In genomic region chr6:154613137-154613676, GRCh38 we compare ENCODE assay signal across 1 cellular context.
TF ChIP-seq lines count a peak whose summit lies in the region.

No MANE protein-coding gene starts in this region.

TF ChIP-seq in HepG2, 621 proteins besides CTCF, POLR2A, EP300 and RAD21 (continued from another document):
- TF ChIP-seq MAFF (IDR thresholded peaks at IDR 0.05; ENCODE audit: low read depth, low read length): peak; percentile 72
- TF ChIP-seq ZNF354B (CRISPR knock-in tag; IDR thresholded peaks at IDR 0.05): no peak
